Comparison of ENCODE assay signal across 18 cellular contexts in the genomic region with DNA sequence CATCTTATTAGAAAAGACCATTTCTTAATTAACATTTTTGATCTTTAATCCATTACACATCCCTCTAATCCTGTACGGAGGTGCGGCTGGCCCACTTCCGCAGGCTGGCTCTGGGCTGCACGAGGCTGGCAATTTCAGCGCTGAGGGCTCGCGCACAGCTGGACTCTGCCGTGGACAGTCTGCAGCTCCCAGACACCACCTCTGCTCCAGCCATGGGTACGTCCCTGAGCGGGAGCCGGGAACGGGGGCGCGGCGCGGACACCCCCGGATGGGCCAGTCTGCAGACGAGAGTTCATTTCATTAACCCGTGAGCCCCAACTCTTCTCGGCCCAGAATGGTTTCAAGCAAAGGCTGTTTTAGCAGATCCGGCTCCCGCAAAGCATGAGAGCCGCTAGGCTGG.
DNase-seq lines count a peak whose midpoint lies in the region; TF ChIP-seq lines count a peak whose summit lies in the region.
"Had no signal": no experiment of that assay in that cellular context is flagged by ENCODE, and none has a peak within 500 bp of the region (broad histone marks: within the 10 kb centered on the region; RNA-seq: fewer than 3 reads in every experiment).

No MANE protein-coding gene starts in this region.

- H3K27me3 ChIP-seq in endodermal cell (ENCODE audit: control insufficient read depth, insufficient read depth, low read length, poor library complexity, severe bottlenecking), result no peaks in the 10 kb centered on the region
- H3K27me3 ChIP-seq: BLaER1 treated with 17β-estradiol and CSF1 and Interleukin-3, amounts not matched to agents 10 nM and 100 nM had no signal

- peak; percentile 29 for DNase-seq in NCI-H82 (lab: John Stamatoyannopoulos, UW)
- DNase-seq in NCI-H82 treated with DMSO at 0.1 percent for 48 hours (lab: John Stamatoyannopoulos, UW; ENCODE audit: unreplicated experiment), result no peak
- no peak for DNase-seq in endodermal cell
- DNase-seq in retina, result peak; percentile 56
- DNase-seq in GM03348 (ENCODE audit: low spot score), result no peak
- DNase-seq in cardiac septum (ENCODE audit: low spot score), result no peak
- DNase-seq: CD4-positive, alpha-beta T cell; CD8-positive, alpha-beta memory T cell; DMS 273 treated with DMSO at 0.1 percent for 48 hours; DMS79; EL; GDM1; HCEC 1CT had no signal

- H3K27ac ChIP-seq in endodermal cell (ENCODE audit: low read depth, low read length), result peak overlapping the region; percentile 47
- H3K27ac ChIP-seq: 22Rv1; BLaER1 treated with 17β-estradiol and CSF1 and Interleukin-3, amounts not matched to agents 10 nM and 100 nM had no signal

- intact Hi-C loops in cardiac septum (cut with DNase I), result no loop called here

- no peaks in the 10 kb centered on the region for H3K27me3 Mint-ChIP-seq in endodermal cell (ENCODE audit: insufficient read depth)
- H3K27me3 Mint-ChIP-seq: B cell had no signal

- WGBS in endodermal cell (ENCODE audit: insufficient coverage in 1 of 2, insufficient read length in 1 of 2), 2 experiments, result 92 to 97% methylated on average over 16 to 23 of the region's 23 CpGs

- no peaks in the 10 kb centered on the region for H3K4me1 Mint-ChIP-seq in endodermal cell
- H3K4me1 Mint-ChIP-seq: B cell; CD14-positive monocyte; CD8-positive, alpha-beta memory T cell had no signal

- peaks cover 9% of the 10 kb centered on the region for H3K36me3 Mint-ChIP-seq in endodermal cell (ENCODE audit: low read depth)
- H3K36me3 Mint-ChIP-seq: CD14-positive monocyte; CD8-positive, alpha-beta memory T cell had no signal

- H3K36me3 ChIP-seq in endodermal cell (ENCODE audit: control insufficient read depth, insufficient read depth, low read length), result no peaks in the 10 kb centered on the region
- H3K36me3 ChIP-seq: BLaER1 treated with 17β-estradiol and CSF1 and Interleukin-3, amounts not matched to agents 10 nM and 100 nM had no signal

- H3K9ac ChIP-seq in endodermal cell (ENCODE audit: extremely low read depth, low read length, poor library complexity, severe bottlenecking), result no peak overlapping the region
- H3K9ac ChIP-seq: BLaER1 treated with 17β-estradiol and CSF1 and Interleukin-3, amounts not matched to agents 10 nM and 100 nM had no signal

- H3K9me3 Mint-ChIP-seq in endodermal cell, result no peaks in the 10 kb centered on the region
- H3K9me3 Mint-ChIP-seq: CD14-positive monocyte; CD4-positive, alpha-beta T cell; CD8-positive, alpha-beta memory T cell; GM23338 had no signal

- no peak for TF ChIP-seq CTCF in endodermal cell (conservative IDR thresholded peaks at IDR 0.05)

- H3K27ac Mint-ChIP-seq in endodermal cell, result no peak overlapping the region
- H3K27ac Mint-ChIP-seq: B cell; CD14-positive monocyte; CD4-positive, alpha-beta T cell; CD8-positive, alpha-beta memory T cell; GM23338 had no signal

- H3K4me3 ChIP-seq in endodermal cell (ENCODE audit: low read length), result no peak overlapping the region
- H3K4me3 ChIP-seq: BLaER1 treated with 17β-estradiol and CSF1 and Interleukin-3, amounts not matched to agents 10 nM and 100 nM; GM23338 had no signal

- no peaks in the 10 kb centered on the region for H3K9me3 ChIP-seq in endodermal cell (ENCODE audit: control insufficient read depth, low read length)
- H3K9me3 ChIP-seq: BLaER1 treated with 17β-estradiol and CSF1 and Interleukin-3, amounts not matched to agents 10 nM and 100 nM had no signal

- no peak overlapping the region for H3K4me3 Mint-ChIP-seq in endodermal cell
- H3K4me3 Mint-ChIP-seq: B cell; CD14-positive monocyte; CD4-positive, alpha-beta T cell; CD8-positive, alpha-beta memory T cell; GM23338 had no signal

- no peaks in the 10 kb centered on the region for H3K4me1 ChIP-seq in endodermal cell (ENCODE audit: control insufficient read depth, insufficient read depth, low read length)

Comparison
In these comparisons a context has a peak if more than half of its experiments do, and no peak if none do; other contexts are left out.
1. DNase-seq: peak in NCI-H82 (single experiment) and retina (single experiment); none in NCI-H82 treated with DMSO at 0.1 percent for 48 hours (single experiment), endodermal cell (single experiment), GM03348 (single experiment) and cardiac septum (single experiment).